Comparison of ENCODE assay signal across 20 cellular contexts in genomic region chr12:107475900-107476299, GRCh38.
DNase-seq lines count a peak whose midpoint lies in the region; ATAC-seq and TF ChIP-seq lines count a peak whose summit lies in the region.
"Had no signal": no experiment of that assay in that cellular context is flagged by ENCODE, and none has a peak within 500 bp of the region (broad histone marks: within the 10 kb centered on the region; RNA-seq: fewer than 3 reads in every experiment).

No MANE protein-coding gene starts in this region.

- no peaks in the 10 kb centered on the region for H3K9me3 Mint-ChIP-seq in immature natural killer cell

- peaks cover 8 to 27% (median 14%) of the 10 kb centered on the region in 10 experiments; a peak in 19 of 20 replicates for H3K4me1 ChIP-seq in BLaER1 treated with 17β-estradiol and CSF1 and Interleukin-3, amounts not matched to agents 10 nM and 100 nM
- peaks cover 5% of the 10 kb centered on the region for H3K4me1 ChIP-seq in Karpas-422 (ENCODE audit: low read length)
- no peaks in the 10 kb centered on the region for H3K4me1 ChIP-seq in testis

- H3K4me2 ChIP-seq in BLaER1 treated with 17β-estradiol and CSF1 and Interleukin-3, amounts not matched to agents 10 nM and 100 nM = peak overlapping the region; percentile 12 to 48 (median 35); a peak in 20 of 22 replicates
- no peak overlapping the region for H3K4me2 ChIP-seq in Karpas-422 (ENCODE audit: low read depth, low read length, poor library complexity, severe bottlenecking)
- H3K4me2 ChIP-seq: SK-N-SH had no signal

- H3K4me1 Mint-ChIP-seq in immature natural killer cell = peaks cover 26% of the 10 kb centered on the region in 2 donors

- no peaks in the 10 kb centered on the region for H3K27me3 ChIP-seq in BLaER1 treated with 17β-estradiol and CSF1 and Interleukin-3, amounts not matched to agents 10 nM and 100 nM
- H3K27me3 ChIP-seq in Karpas-422 (ENCODE audit: low read length) = 0 out of 2 replicates have a peak, but pooled peaks cover 2% of the 10 kb centered on the region
- no peaks in the 10 kb centered on the region for H3K27me3 ChIP-seq in testis

- no peak overlapping the region for H3K27ac ChIP-seq in BLaER1 treated with 17β-estradiol and CSF1 and Interleukin-3, amounts not matched to agents 10 nM and 100 nM
- no peak overlapping the region for H3K27ac ChIP-seq in Karpas-422 (ENCODE audit: low read length)
- no peak overlapping the region for H3K27ac ChIP-seq in testis

- H3K9me3 ChIP-seq in BLaER1 treated with 17β-estradiol and CSF1 and Interleukin-3, amounts not matched to agents 10 nM and 100 nM (replicated peaks in 1 of 11) = no peaks in the 10 kb centered on the region
- H3K9me3 ChIP-seq in Karpas-422 (ENCODE audit: low read length) = no peaks in the 10 kb centered on the region
- H3K9me3 ChIP-seq in testis = no peaks in the 10 kb centered on the region
- H3K9me3 ChIP-seq: SK-N-SH had no signal

- H3K9me2 ChIP-seq in Karpas-422 (replicated peaks; ENCODE audit: insufficient read depth, low read length) = no peaks in the 10 kb centered on the region
- H3K9me2 ChIP-seq: SK-N-SH had no signal

- peaks cover 0 to 99% (median 63%) of the 10 kb centered on the region in 11 experiments; a peak in 14 of 22 replicates for H4K20me1 ChIP-seq in BLaER1 treated with 17β-estradiol and CSF1 and Interleukin-3, amounts not matched to agents 10 nM and 100 nM
- H4K20me1 ChIP-seq in Karpas-422 (ENCODE audit: insufficient read depth, low read depth, low read length) = no peaks in the 10 kb centered on the region

- H3K4me3 Mint-ChIP-seq in immature natural killer cell = peak overlapping the region in 3 of 5 donors; percentile 14 to 39 (median 22)

- ATAC-seq in GM19351 (IDR thresholded peaks at IDR 0.05; ENCODE audit: unreplicated experiment) (peak; percentile 48), HG02588 (IDR thresholded peaks at IDR 0.05; ENCODE audit: unreplicated experiment) (no peak)

- no peak for TF ChIP-seq POLR2A in testis (IDR thresholded peaks at IDR 0.05)

- no peak overlapping the region for H3K4me3 ChIP-seq in BLaER1 treated with 17β-estradiol and CSF1 and Interleukin-3, amounts not matched to agents 10 nM and 100 nM
- H3K4me3 ChIP-seq in Karpas-422 (ENCODE audit: low read length) (no peak overlapping the region), testis (no peak overlapping the region)

- H3K79me2 ChIP-seq in Karpas-422 (ENCODE audit: low read length) = no peaks in the 10 kb centered on the region

- H3K9ac ChIP-seq in BLaER1 treated with 17β-estradiol and CSF1 and Interleukin-3, amounts not matched to agents 10 nM and 100 nM = no peak overlapping the region
- no peak overlapping the region for H3K9ac ChIP-seq in Karpas-422 (ENCODE audit: low read length)
- H3K9ac ChIP-seq: SK-N-SH had no signal

- DNase-seq in Karpas-422 (peak; percentile 47), immature natural killer cell (peak in 2 of 3 donors; percentile 13 to 28), NCI-H2081 treated with DMSO at 0.1 percent for 48 hours (lab: John Stamatoyannopoulos, UW) (no peak), testis (no peak)
- no peak for DNase-seq in stimulated activated CD8-positive, alpha-beta memory T cell treated with anti-CD3 and anti-CD28 coated beads, Interleukin-4, amount 100 ng/mL, for 48 hours
- DNase-seq: DND-41; H7; MM.1S; NCI-H1092; NCI-H1436 treated with DMSO at 0.1 percent for 48 hours; NCI-H2029; NCI-H446 treated with DMSO at 0.1 percent for 48 hours; NCI-H69; NK-92 treated with Interleukin-12 subunit alpha and Interleukin-12 subunit beta, amount 100 ng/mL, for 24 hours; OCI-M1; SHP77; SK-N-SH had no signal

- no peak for TF ChIP-seq CTCF in testis (IDR thresholded peaks at IDR 0.05)

- WGBS in testis, 2 donors = 54 to 76% methylated on average over 2 to 4 of the region's 4 CpGs

- H3K27ac Mint-ChIP-seq in immature natural killer cell = no peak overlapping the region

- no peaks in the 10 kb centered on the region for H3K36me3 ChIP-seq in BLaER1 treated with 17β-estradiol and CSF1 and Interleukin-3, amounts not matched to agents 10 nM and 100 nM
- no peaks in the 10 kb centered on the region for H3K36me3 ChIP-seq in Karpas-422 (ENCODE audit: insufficient read depth, low read length)
- no peaks in the 10 kb centered on the region for H3K36me3 ChIP-seq in testis (ENCODE audit: low read depth, missing control alignments)

- intact Hi-C loops in testis (cut with DNase I; ENCODE audit: low total_unique reads) = no loop called here

- H2AFZ ChIP-seq in Karpas-422 (ENCODE audit: low read length) = no peak overlapping the region

- peaks cover 2 to 3% (median 2%) of the 10 kb centered on the region in 3 donors for H3K27me3 Mint-ChIP-seq in immature natural killer cell (ENCODE audit: low read depth in 3 of 3)

- no peaks in the 10 kb centered on the region for H3K36me3 Mint-ChIP-seq in immature natural killer cell

Comparison
In these comparisons a context has a peak if more than half of its experiments do, and no peak if none do; other contexts are left out.
1. DNase-seq: peak in Karpas-422 (single experiment) and immature natural killer cell (2 of 3); none in NCI-H2081 treated with DMSO at 0.1 percent for 48 hours (single experiment), stimulated activated CD8-positive, alpha-beta memory T cell treated with anti-CD3 and anti-CD28 coated beads, Interleukin-4, amount 100 ng/mL, for 48 hours (single experiment) and testis (single experiment).